In the genomic region with DNA sequence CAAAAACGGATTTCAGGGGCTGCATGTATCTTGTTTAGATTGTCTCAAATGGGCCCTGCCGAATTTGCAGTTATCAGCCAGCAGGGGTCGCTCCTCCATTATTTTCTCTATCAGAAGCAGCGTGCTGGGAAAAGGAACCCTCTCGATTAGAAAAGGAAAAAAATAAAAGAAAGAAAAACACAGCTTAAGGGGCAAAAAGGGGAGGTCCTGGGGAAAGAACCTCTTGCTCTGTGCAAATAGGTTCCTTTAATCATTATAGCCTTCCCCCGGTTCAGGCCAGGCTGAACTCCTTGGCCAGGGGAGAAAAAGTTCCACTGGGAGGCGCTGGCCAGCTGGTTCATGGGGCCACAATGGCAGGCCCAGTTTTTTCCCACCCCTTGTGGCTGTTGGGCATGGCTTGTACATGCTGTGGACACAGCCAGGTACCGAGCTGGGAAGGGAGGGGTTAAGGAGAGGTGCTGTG, we compare ENCODE assay signal across 10 cellular contexts. TPM values are rescaled to one million over a fixed set of nuclear protein-coding genes. Genes with fewer than 3 reads are reported as not detected.
DNase-seq lines count a peak whose midpoint lies in the region; ATAC-seq and TF ChIP-seq lines count a peak whose summit lies in the region.
"Had no signal": no experiment of that assay in that cellular context is flagged by ENCODE, and none has a peak within 500 bp of the region (broad histone marks: within the 10 kb centered on the region; RNA-seq: fewer than 3 reads in every experiment).

No MANE protein-coding gene starts in this region.

- H4K20me1 ChIP-seq in smooth muscle cell (ENCODE audit: low read depth), result no peaks in the 10 kb centered on the region

- H3K27me3 Mint-ChIP-seq in MCF 10A (ENCODE audit: insufficient read depth, unreplicated experiment) (peaks cover 54% of the 10 kb centered on the region), immature natural killer cell (ENCODE audit: low read depth in 3 of 3) (peaks cover 5 to 18% (median 5%) of the 10 kb centered on the region in 3 donors)

- no peak for ATAC-seq in HG02759 (IDR thresholded peaks at IDR 0.05; ENCODE audit: unreplicated experiment)

- H3K4me3 Mint-ChIP-seq in MCF 10A (ENCODE audit: unreplicated experiment) (no peak overlapping the region), immature natural killer cell (no peak overlapping the region)

- no peaks in the 10 kb centered on the region for H3K36me3 ChIP-seq in breast epithelium
- H3K36me3 ChIP-seq in colonic mucosa, result no peaks in the 10 kb centered on the region
- no peaks in the 10 kb centered on the region for H3K36me3 ChIP-seq in smooth muscle cell (ENCODE audit: low read depth)

- H3K79me2 ChIP-seq in smooth muscle cell (ENCODE audit: low read depth), result no peaks in the 10 kb centered on the region

- TF ChIP-seq POLR2A in breast epithelium (IDR thresholded peaks at IDR 0.05), result no peak

- no peak overlapping the region for H3K27ac Mint-ChIP-seq in MCF 10A (ENCODE audit: low read depth, unreplicated experiment)
- no peak overlapping the region for H3K27ac Mint-ChIP-seq in immature natural killer cell

- WGBS in smooth muscle cell (ENCODE audit: low lambda C conversion rate), result 50% methylated on average over 8 of the region's 8 CpGs

- H3K4me1 ChIP-seq in breast epithelium (no peaks in the 10 kb centered on the region), colonic mucosa (no peaks in the 10 kb centered on the region), smooth muscle cell (ENCODE audit: low read depth) (no peaks in the 10 kb centered on the region)

- POLR2A ChIA-PET in MCF 10A (lab: Yijun Ruan, JAX), result no interaction called here

- CTCF ChIA-PET in MCF 10A (lab: Yijun Ruan, JAX), result interaction anchor here (0.5 to 1.4 kb wide), 5 partner anchors 30 to 436 kb away, joined by 3 to 9 read pairs (median 3); no protein-coding TSS in a partner anchor

- H3K9me3 Mint-ChIP-seq in MCF 10A (ENCODE audit: unreplicated experiment), result no peaks in the 10 kb centered on the region
- H3K9me3 Mint-ChIP-seq in immature natural killer cell, result peaks cover 0 to 5% (median 0%) of the 10 kb centered on the region in 6 donors

- H3K36me3 Mint-ChIP-seq in MCF 10A (ENCODE audit: insufficient read depth, unreplicated experiment), result no peaks in the 10 kb centered on the region
- no peaks in the 10 kb centered on the region for H3K36me3 Mint-ChIP-seq in immature natural killer cell

- H3K27ac ChIP-seq in breast epithelium (no peak overlapping the region), colonic mucosa (no peak overlapping the region), smooth muscle cell (ENCODE audit: low read depth) (no peak overlapping the region)

- DNase-seq in MCF 10A (ENCODE audit: unreplicated experiment), result peak; percentile 50
- DNase-seq in breast epithelium (ENCODE audit: low spot score in 2 of 2), result no peak
- peak; percentile 47 for DNase-seq in NCI-H526 treated with DMSO at 0.1 percent for 48 hours (lab: John Stamatoyannopoulos, UW)
- DNase-seq in colonic mucosa, result peak; percentile 21
- DNase-seq in smooth muscle cell (lab: John Stamatoyannopoulos, UW; ENCODE audit: unreplicated experiment), result no peak
- no peak for DNase-seq in immature natural killer cell
- DNase-seq in nucleus accumbens (lab: John Stamatoyannopoulos, UW), result no peak

- BruUV-seq in MCF 10A (replicated peaks; lab: Mats Ljungman, UMichigan), result no TSS peak

- no peak overlapping the region for H3K4me3 ChIP-seq in breast epithelium
- H3K4me3 ChIP-seq in colonic mucosa, result no peak overlapping the region
- no peak overlapping the region for H3K4me3 ChIP-seq in smooth muscle cell

- H3K4me2 ChIP-seq in smooth muscle cell, result no peak overlapping the region

- H3K9ac ChIP-seq in colonic mucosa (ENCODE audit: low read depth in 2 of 2, low read length in 2 of 2) (no peak overlapping the region), smooth muscle cell (ENCODE audit: low read depth) (no peak overlapping the region)

- no peaks in the 10 kb centered on the region for H3K27me3 ChIP-seq in breast epithelium
- no peaks in the 10 kb centered on the region for H3K27me3 ChIP-seq in colonic mucosa
- H3K27me3 ChIP-seq in smooth muscle cell (ENCODE audit: low read depth), result peaks cover 26% of the 10 kb centered on the region

- TF ChIP-seq CTCF in MCF 10A (IDR thresholded peaks at IDR 0.05; ENCODE audit: unreplicated experiment) (peak; percentile 39), breast epithelium (IDR thresholded peaks at IDR 0.05) (no peak), colonic mucosa (IDR thresholded peaks at IDR 0.05) (peak; percentile 40), smooth muscle cell (IDR thresholded peaks at IDR 0.05; ENCODE audit: borderline replicate concordance, insufficient read depth, poor library complexity, severe bottlenecking) (peak; percentile 40)

- H3K9me3 ChIP-seq in breast epithelium, result peaks cover 12% of the 10 kb centered on the region in 2 donors
- H3K9me3 ChIP-seq in colonic mucosa, result no peaks in the 10 kb centered on the region
- H3K9me3 ChIP-seq in smooth muscle cell (replicated peaks; ENCODE audit: low read depth), result no peaks in the 10 kb centered on the region

- no peak overlapping the region for H2AFZ ChIP-seq in smooth muscle cell (ENCODE audit: low read depth)

- H3K4me1 Mint-ChIP-seq in MCF 10A (ENCODE audit: insufficient read depth, unreplicated experiment) (no peaks in the 10 kb centered on the region), immature natural killer cell (no peaks in the 10 kb centered on the region)

- H3F3A ChIP-seq in smooth muscle cell (ENCODE audit: low read depth), result no peaks in the 10 kb centered on the region

- intact Hi-C loops in MCF 10A (cut with micrococcal nuclease), result no loop called here
- intact Hi-C loops in breast epithelium (cut with DNase I; ENCODE audit: low total_unique reads), result no loop called here
- intact Hi-C loops in colonic mucosa (cut with DNase I), result no loop called here

RNA-seq across cellular contexts. Expression of a gene that starts 25.0 kb away (rescaled TPM):
- total RNA-seq in MCF 10A (2022), result not detected in 2 replicates
- total RNA-seq in breast epithelium, result not detected
- total RNA-seq in colonic mucosa, result not detected
- total RNA-seq in smooth muscle cell, result 0.13 and 0.31 TPM in 2 replicates
- not detected in 2 replicates for polyA plus RNA-seq in smooth muscle cell
- polyA plus RNA-seq in immature natural killer cell, result not detected
- total RNA-seq: lower leg skin had no signal
- polyA plus RNA-seq: adipose tissue had no signal

RNA-seq across cellular contexts. Expression of a gene that starts 27.8 kb away (rescaled TPM):
- total RNA-seq in MCF 10A (2022) (not detected in 2 replicates), breast epithelium (not detected), colonic mucosa (not detected), smooth muscle cell (0.13 TPM in 1 of 2 replicates, not detected in the other)
- polyA plus RNA-seq in smooth muscle cell (0.37 TPM in 1 of 2 replicates, not detected in the other), immature natural killer cell (not detected)
- polyA plus RNA-seq: adipose tissue had no signal

Comparison
In these comparisons a context has a peak if more than half of its experiments do, and no peak if none do; other contexts are left out.
1. DNase-seq: peak in MCF 10A (single experiment), NCI-H526 treated with DMSO at 0.1 percent for 48 hours (single experiment) and colonic mucosa (single experiment); none in breast epithelium (0 of 2), smooth muscle cell (single experiment), immature natural killer cell (0 of 3) and nucleus accumbens (0 of 56).
2. CTCF ChIP-seq: peak in MCF 10A (single experiment), colonic mucosa (single experiment) and smooth muscle cell (single experiment); none in breast epithelium (0 of 3).